In the genomic region with DNA sequence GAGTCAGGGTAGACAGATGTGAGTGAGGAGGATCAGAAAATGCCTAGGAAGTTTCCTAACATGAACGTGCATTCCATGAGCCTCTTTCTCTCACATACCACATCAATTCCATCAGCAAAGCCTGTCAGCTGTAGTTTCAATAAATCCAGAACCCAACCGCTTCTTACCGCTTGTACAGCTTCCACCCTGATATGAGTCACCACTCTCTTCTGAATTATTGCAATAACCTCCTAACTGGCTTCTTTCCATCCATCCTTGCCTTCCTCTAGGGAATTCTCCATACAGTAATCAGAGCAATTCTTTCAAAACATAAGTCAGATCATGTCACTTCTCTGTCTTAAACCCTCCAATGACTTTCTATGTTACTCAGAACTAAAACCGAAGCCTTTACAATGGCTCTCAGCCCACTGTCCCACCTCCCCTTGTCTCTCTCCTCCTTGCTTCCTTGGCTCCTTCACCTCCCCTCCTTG, we compare ENCODE assay signal across 12 cellular contexts. TPM values are rescaled to one million over a fixed set of nuclear protein-coding genes. Genes with fewer than 3 reads are reported as not detected.
DNase-seq lines count a peak whose midpoint lies in the region; ATAC-seq, FAIRE-seq and TF ChIP-seq lines count a peak whose summit lies in the region.
"Had no signal": no experiment of that assay in that cellular context is flagged by ENCODE, and none has a peak within 500 bp of the region (broad histone marks: within the 10 kb centered on the region; RNA-seq: fewer than 3 reads in every experiment).

No MANE protein-coding gene starts in this region.

- POLR2A ChIA-PET in K562 (lab: Yijun Ruan, JAX) = no interaction called here

- intact Hi-C loops in K562 (cut with micrococcal nuclease) = no loop called here

- FAIRE-seq in HTR-8/SVneo (lab: Jason Lieb, UNC) (no peak), K562 (lab: Jason Lieb, UNC) (no peak)
- FAIRE-seq: islet of Langerhans had no signal

- no peaks in the 10 kb centered on the region for H3K79me2 ChIP-seq in K562 (ENCODE audit: control insufficient read depth, insufficient read depth, low read length)

- DNase-seq in AG08395 (ENCODE audit: low spot score) = peak; percentile 87
- peak; percentile 78 for DNase-seq in HTR-8/SVneo (ENCODE audit: insufficient read length, low spot score)
- no peak for DNase-seq in K562 (ENCODE audit: extremely low read depth in 1 of 4, low spot score in 3 of 4)
- no peak for DNase-seq in lung (ENCODE audit: low spot score)
- DNase-seq in HuH-7 (ENCODE audit: low spot score) = no peak
- no peak for DNase-seq in KBM-7
- DNase-seq in glutamatergic neuron = no peak
- DNase-seq in substantia nigra (lab: John Stamatoyannopoulos, UW) = no peak
- DNase-seq: NCI-H510A treated with DMSO at 0.1 percent for 48 hours had no signal

- no peaks in the 10 kb centered on the region for H3K9me3 Mint-ChIP-seq in glutamatergic neuron (ENCODE audit: unreplicated experiment)

- H3K27ac ChIP-seq in K562 (ENCODE audit: extremely low read depth, low read depth, low read length) (no peak overlapping the region), lung (ENCODE audit: low read depth in 1 of 2, low read length in 1 of 2) (no peak overlapping the region), substantia nigra (ENCODE audit: low read depth, low read length, poor library complexity, severe bottlenecking) (no peak overlapping the region)

- H3K9me1 ChIP-seq in K562 (ENCODE audit: control insufficient read depth, insufficient read depth, low read length) = no peaks in the 10 kb centered on the region

- no peak for TF ChIP-seq EP300 in K562 (IDR thresholded peaks at IDR 0.05; ENCODE audit: low read length)

- H3K27me3 ChIP-seq in K562 (ENCODE audit: control insufficient read depth in 2 of 2, insufficient read depth in 2 of 2, low read length in 2 of 2) (peaks cover 4 to 11% of the 10 kb centered on the region in 2 experiments; a peak in 4 of 5 replicates), lung (ENCODE audit: control insufficient read depth, insufficient read depth) (no peaks in the 10 kb centered on the region)
- H3K27me3 ChIP-seq: tibial nerve had no signal

- H3K9me3 ChIP-seq in K562 (replicated peaks; ENCODE audit: control insufficient read depth, insufficient read depth, low read depth, low read length) = no peaks in the 10 kb centered on the region
- H3K9me3 ChIP-seq in lung (ENCODE audit: control insufficient read depth in 2 of 2, insufficient read depth in 1 of 2, low read length in 1 of 2) = no peaks in the 10 kb centered on the region
- H3K9me3 ChIP-seq: tibial nerve had no signal

- no peak overlapping the region for H2AFZ ChIP-seq in K562 (ENCODE audit: low read depth, low read length)

- no TSS peak for BruUV-seq in K562 (replicated peaks; lab: Mats Ljungman, UMichigan)

- no peaks in the 10 kb centered on the region for H4K20me1 ChIP-seq in K562 (replicated peaks; ENCODE audit: control insufficient read depth, insufficient read depth, low read length)

- H3K4me3 ChIP-seq in K562 = no peak overlapping the region
- no peak overlapping the region for H3K4me3 ChIP-seq in lung
- H3K4me3 ChIP-seq: tibial nerve had no signal

- no peak overlapping the region for H3K9ac ChIP-seq in K562 (ENCODE audit: insufficient read depth in 1 of 2, low read depth in 2 of 2, low read length in 2 of 2)

- H3K27me3 Mint-ChIP-seq in glutamatergic neuron (ENCODE audit: unreplicated experiment) = peaks cover 3% of the 10 kb centered on the region

- TF ChIP-seq CTCF in K562 (IDR thresholded peaks at IDR 0.05 in 2 of 3, conservative IDR thresholded peaks at IDR 0.05 in 1 of 3; ENCODE audit: insufficient read depth in 2 of 3, low read depth in 1 of 3, low read length in 3 of 3) = no peak
- no peak for TF ChIP-seq CTCF in lung (IDR thresholded peaks at IDR 0.05; ENCODE audit: control extremely low read depth, extremely low read depth)
- TF ChIP-seq CTCF in glutamatergic neuron (IDR thresholded peaks at IDR 0.05; ENCODE audit: partially characterized antibody, unreplicated experiment) = no peak

- H3K36me3 ChIP-seq in K562 (ENCODE audit: control insufficient read depth, insufficient read depth, low read length) (no peaks in the 10 kb centered on the region), lung (ENCODE audit: control insufficient read depth in 2 of 2, insufficient read depth in 2 of 2, low read length in 2 of 2) (no peaks in the 10 kb centered on the region)
- H3K36me3 ChIP-seq: tibial nerve had no signal

- TF ChIP-seq POLR2A in K562 (conservative IDR thresholded peaks at IDR 0.05) = no peak

- in situ Hi-C loops in K562 (cut with MboI) (no loop called here), KBM-7 (cut with MboI; ENCODE audit: low pct_unique_long_range_greater_than_20kb, low sequenced_read_pairs) (no loop called here)

- CTCF ChIA-PET in K562 (lab: Yijun Ruan, JAX; ENCODE audit: low intra/inter-chr PET ratio) = no interaction called here

- H3K4me3 Mint-ChIP-seq in glutamatergic neuron (ENCODE audit: unreplicated experiment) = no peak overlapping the region
- H3K4me3 Mint-ChIP-seq: brain had no signal

- H3K27ac Mint-ChIP-seq in glutamatergic neuron (ENCODE audit: unreplicated experiment) = no peak overlapping the region

- no peaks in the 10 kb centered on the region for H3K36me3 Mint-ChIP-seq in glutamatergic neuron (ENCODE audit: unreplicated experiment)
- H3K36me3 Mint-ChIP-seq: brain had no signal

- no peak overlapping the region for H3K4me2 ChIP-seq in K562 (ENCODE audit: insufficient read depth, low read length)

- ATAC-seq in K562 (peak; percentile 21; the same call in 1 of the 3 replicates), lung (ENCODE audit: insufficient read depth, low FRiP score) (peak; percentile 75)

- 4% methylated on average over 4 of the region's 4 CpGs for WGBS in K562 (ENCODE audit: insufficient coverage, low coverage, missing lambda C conversion rate)
- 65 to 75% methylated on average over 4 of the region's 4 CpGs for WGBS in lung, 2 donors

- no peak for TF ChIP-seq RAD21 in K562 (CRISPR knock-in tag; conservative IDR thresholded peaks at IDR 0.05 in 1 of 2, IDR thresholded peaks at IDR 0.05 in 1 of 2)

- no peaks in the 10 kb centered on the region for H3K4me1 Mint-ChIP-seq in glutamatergic neuron (ENCODE audit: low read depth, unreplicated experiment)

- peaks cover 5 to 12% of the 10 kb centered on the region in 2 experiments; a peak in 3 of 5 replicates for H3K4me1 ChIP-seq in K562 (replicated peaks in 1 of 2; ENCODE audit: control insufficient read depth in 2 of 2, insufficient read depth in 2 of 2, low read length in 2 of 2)
- H3K4me1 ChIP-seq in lung (ENCODE audit: control insufficient read depth in 2 of 2, insufficient read depth in 2 of 2, low read length in 2 of 2) = peaks cover 0 to 3% of the 10 kb centered on the region in 2 donors

TF ChIP-seq in K562, 482 proteins besides CTCF, POLR2A, EP300 and RAD21 (continues in another document):
- TF ChIP-seq ASH1L (IDR thresholded peaks at IDR 0.05; ENCODE audit: borderline replicate concordance, low read depth, partially characterized antibody) (no peak), JUND (IDR thresholded peaks at IDR 0.05; ENCODE audit: borderline replicate concordance, low read depth, low read length) (peak; percentile 30; the same call in 1 of the 2 replicates), JUND (tag; IDR thresholded peaks at IDR 0.05; ENCODE audit: borderline replicate concordance, low read depth, low read length) (0 out of 3 replicates have a peak, but pooled peaks have one; percentile 25), PKNOX1 (IDR thresholded peaks at IDR 0.05) (peak; percentile 4; the same call in 1 of the 2 replicates), ZNF324 (CRISPR knock-in tag; IDR thresholded peaks at IDR 0.05) (peak; percentile 72), ATF3 (IDR thresholded peaks at IDR 0.05) (peak; percentile 69), ATF3 (CRISPR knock-in tag; conservative IDR thresholded peaks at IDR 0.05) (no peak)

RNA-seq across cellular contexts. Expression of gene RAD23B, which starts 8.1 kb away (rescaled TPM):
- total RNA-seq in K562 (2011; cell fraction: chromatin; rRNA removed; ENCODE audit: low replicate concordance) = 35.9 and 44.5 TPM in 2 replicates
- 23.2 and 23.3 TPM in 2 replicates for total RNA-seq in K562 (2011; cell fraction: nucleolus; rRNA removed)
- 33.0 and 46.1 TPM in 2 replicates for total RNA-seq in K562 (2011; cell fraction: nucleoplasm; rRNA removed)
- total RNA-seq in K562 (2014; rRNA removed) (43.9 and 47.6 TPM in 2 replicates), K562 (2014; rRNA removed; fragmentation: Illumina TruSeq; extraction: Trizol) (133 and 144 TPM in 2 replicates), K562 (2015; rRNA removed; fragmentation: Illumina TruSeq; extraction: Trizol) (108 and 114 TPM in 2 replicates), K562 (2021) (129 and 134 TPM in 2 replicates), lung (100 to 1,000 TPM in 1 of 2 donors, 10 to 100 TPM in 1; 66.0 to 114 TPM), glutamatergic neuron (ENCODE audit: unreplicated experiment) (145 TPM)
- polyA plus RNA-seq in K562 (2011; rRNA removed) (128 and 165 TPM in 2 replicates), K562 (2014; fragmentation: Illumina TruSeq; extraction: Trizol) (141 and 184 TPM in 2 replicates), K562 (2014; fragmentation: Nextera tagmentation; extraction: Ambion mirVana) (10 to 100 TPM; 14.5 to 30.4 TPM), K562 (2014; rRNA removed) (86.3 and 86.9 TPM in 2 replicates), lung (10 to 100 TPM; 37.9 to 58.6 TPM)
- 87.8 and 95.1 TPM in 2 replicates for polyA plus RNA-seq in K562 (2011; cell fraction: cytosol; rRNA removed)
- 40.4 and 42.4 TPM in 2 replicates for polyA plus RNA-seq in K562 (2011; cell fraction: nucleus; rRNA removed)
- 61.4 and 102 TPM in 2 replicates for polyA plus RNA-seq in K562 (2012)
- 139 and 204 TPM in 2 replicates for polyA minus RNA-seq in K562 (2011; rRNA and poly(A)+ RNA removed)
- 116 and 172 TPM in 2 replicates for polyA minus RNA-seq in K562 (2011; cell fraction: cytosol; rRNA and poly(A)+ RNA removed)
- polyA minus RNA-seq in K562 (2011; cell fraction: nucleus; rRNA and poly(A)+ RNA removed) = 19.4 and 33.5 TPM in 2 replicates

Comparison
In these comparisons a context has a peak if more than half of its experiments do, and no peak if none do; other contexts are left out.
1. DNase-seq: peak in AG08395 (single experiment) and HTR-8/SVneo (single experiment); none in K562 (0 of 4), lung (single experiment), HuH-7 (single experiment), KBM-7 (single experiment), glutamatergic neuron (single experiment) and substantia nigra (0 of 49).